In the genomic region with DNA sequence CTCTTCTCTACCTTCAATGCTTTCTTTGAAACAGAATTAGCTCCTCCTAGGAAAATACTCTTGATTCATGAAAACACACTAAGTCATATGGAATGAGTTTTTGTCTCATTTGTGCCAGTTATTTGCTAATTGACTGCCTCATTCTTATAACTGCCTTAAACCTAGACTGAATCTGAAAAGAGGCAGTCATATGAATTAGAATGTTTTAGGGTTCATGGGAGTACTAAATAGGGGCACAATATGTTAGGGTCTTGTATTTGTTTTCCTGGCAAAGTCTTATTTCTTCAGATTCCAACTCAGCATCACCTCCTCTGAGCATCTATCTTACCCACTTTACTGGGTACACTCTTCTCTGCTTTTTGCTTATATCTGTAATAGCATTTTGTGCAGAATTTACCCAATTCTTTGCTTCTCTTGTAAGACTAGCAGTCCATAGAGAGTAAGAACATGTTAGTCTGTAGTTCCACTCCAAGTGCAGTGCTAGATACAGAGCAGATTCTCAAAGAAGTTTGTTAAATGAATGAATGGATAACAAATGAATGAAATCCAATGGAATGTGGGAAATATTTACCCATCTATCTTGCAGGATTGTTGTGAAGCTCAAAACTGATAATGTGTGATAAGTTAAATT, we compare ENCODE assay signal across 17 cellular contexts. TPM values are rescaled to one million over a fixed set of nuclear protein-coding genes. Genes with fewer than 3 reads are reported as not detected.
A peak's percentile ranks its signal among the peaks of the same experiment; 100 is the strongest.
DNase-seq lines count a peak whose midpoint lies in the region; ATAC-seq, FAIRE-seq and TF ChIP-seq lines count a peak whose summit lies in the region.
"Had no signal": no experiment of that assay in that cellular context is flagged by ENCODE, and none has a peak within 500 bp of the region (broad histone marks: within the 10 kb centered on the region; RNA-seq: fewer than 3 reads in every experiment).

No MANE protein-coding gene starts in this region.

- intact Hi-C loops in K562 (cut with micrococcal nuclease), result no loop called here
- intact Hi-C loops in HepG2 (cut with micrococcal nuclease; ENCODE audit: unreplicated experiment), result loop anchor here (5.0 kb wide), 1 partner anchor 69 kb away; no protein-coding TSS in a partner anchor

- peak overlapping the region; percentile 96 for H2AFZ ChIP-seq in K562 (ENCODE audit: low read depth, low read length)
- H2AFZ ChIP-seq in HepG2 (ENCODE audit: low read length), result no peak overlapping the region

- TF ChIP-seq CTCF in K562 (IDR thresholded peaks at IDR 0.05 in 2 of 3, conservative IDR thresholded peaks at IDR 0.05 in 1 of 3; ENCODE audit: insufficient read depth in 2 of 3, low read depth in 1 of 3, low read length in 3 of 3) (no peak), HepG2 (CRISPR knock-in tag; IDR thresholded peaks at IDR 0.05) (no peak), coronary artery (IDR thresholded peaks at IDR 0.05) (no peak)

- H3K79me2 ChIP-seq in K562 (ENCODE audit: control insufficient read depth, insufficient read depth, low read length) (no peaks in the 10 kb centered on the region), HepG2 (ENCODE audit: insufficient read depth, low read length) (no peaks in the 10 kb centered on the region)

- BruUV-seq in K562 (replicated peaks; lab: Mats Ljungman, UMichigan) (no TSS peak), HepG2 (replicated peaks; lab: Mats Ljungman, UMichigan) (no TSS peak)

- DNase-seq in DMS53 (lab: John Stamatoyannopoulos, UW) (peak; percentile 29), DMS53 treated with DMSO at 0.1 percent for 48 hours (lab: John Stamatoyannopoulos, UW; ENCODE audit: unreplicated experiment) (no peak), K562 (ENCODE audit: extremely low read depth in 1 of 4, low spot score in 3 of 4) (no peak), HepG2 (ENCODE audit: low spot score) (no peak), cerebellum (ENCODE audit: low spot score) (no peak), coronary artery (ENCODE audit: low spot score) (no peak)
- DNase-seq: 8988T, Calu3, DMS79 treated with DMSO at 0.1 percent for 48 hours, NCI-H1048, NCI-H2227 treated with DMSO at 0.1 percent for 48 hours, NCI-H526, RPMI8226 had no signal

- TF ChIP-seq POLR2A in K562 (conservative IDR thresholded peaks at IDR 0.05), result no peak
- TF ChIP-seq POLR2A in HepG2 (IDR thresholded peaks at IDR 0.05; ENCODE audit: insufficient read depth in 1 of 2, low read depth in 2 of 2, low read length in 2 of 2), result no peak

- no peak overlapping the region; the same call in 2 of the 3 replicates for H3K27ac ChIP-seq in K562 (ENCODE audit: extremely low read depth, low read depth, low read length)
- H3K27ac ChIP-seq in HepG2 (ENCODE audit: extremely low read length, insufficient read depth, low read length), result peak overlapping the region; percentile 84
- no peak overlapping the region for H3K27ac ChIP-seq in coronary artery
- H3K27ac ChIP-seq: SJSA1 had no signal

- CTCF ChIA-PET in K562 (lab: Yijun Ruan, JAX; ENCODE audit: low intra/inter-chr PET ratio) (no interaction called here), HepG2 (lab: Yijun Ruan, JAX; ENCODE audit: low intra/inter-chr PET ratio, low total read pairs) (no interaction called here)

- H3K4me1 ChIP-seq in K562 (replicated peaks in 1 of 2; ENCODE audit: control insufficient read depth in 2 of 2, insufficient read depth in 2 of 2, low read length in 2 of 2), result peaks cover 5 to 12% of the 10 kb centered on the region in 2 experiments; a peak in 4 of 5 replicates
- H3K4me1 ChIP-seq in HepG2 (ENCODE audit: insufficient read depth, low read length), result peaks cover 45% of the 10 kb centered on the region
- H3K4me1 ChIP-seq: SJSA1 had no signal

- H3K4me3 ChIP-seq in K562, result no peak overlapping the region
- peak overlapping the region in 2 of 3 experiments; percentile 21 to 63; a peak in 2 of 6 replicates for H3K4me3 ChIP-seq in HepG2 (replicated peaks in 1 of 3; ENCODE audit: insufficient read depth in 1 of 3, low read depth in 2 of 3, low read length in 3 of 3)
- no peak overlapping the region for H3K4me3 ChIP-seq in coronary artery
- H3K4me3 ChIP-seq: SJSA1 had no signal

- FAIRE-seq in K562 (lab: Jason Lieb, UNC) (no peak), HepG2 (lab: Jason Lieb, UNC) (no peak)

- TF ChIP-seq RAD21 in K562 (CRISPR knock-in tag; conservative IDR thresholded peaks at IDR 0.05 in 1 of 2, IDR thresholded peaks at IDR 0.05 in 1 of 2), result no peak
- no peak for TF ChIP-seq RAD21 in HepG2 (CRISPR knock-in tag; IDR thresholded peaks at IDR 0.05)

- POLR2A ChIA-PET in K562 (lab: Yijun Ruan, JAX), result no interaction called here
- POLR2A ChIA-PET in HepG2 (lab: Yijun Ruan, JAX), result interaction anchor here (1.0 to 3.0 kb wide), 6 partner anchors 13 to 140 kb away, joined by 3 to 22 read pairs (median 4); no protein-coding TSS in a partner anchor

- TF ChIP-seq EP300 in K562 (IDR thresholded peaks at IDR 0.05; ENCODE audit: low read length) (no peak), HepG2 (IDR thresholded peaks at IDR 0.05; ENCODE audit: low read depth in 2 of 2, low read length in 2 of 2) (no peak), HepG2 (CRISPR knock-in tag; IDR thresholded peaks at IDR 0.05; ENCODE audit: borderline replicate concordance) (no peak)

- no peaks in the 10 kb centered on the region for H3K9me1 ChIP-seq in K562 (ENCODE audit: control insufficient read depth, insufficient read depth, low read length)

- H3K4me2 ChIP-seq in K562 (ENCODE audit: insufficient read depth, low read length) (no peak overlapping the region), HepG2 (ENCODE audit: low read depth, low read length) (peak overlapping the region; percentile 82)

- H3K9me3 ChIP-seq in K562 (replicated peaks; ENCODE audit: control insufficient read depth, insufficient read depth, low read depth, low read length) (0 out of 2 replicates have a peak, but pooled peaks cover 4% of the 10 kb centered on the region), HepG2 (ENCODE audit: low read length) (no peaks in the 10 kb centered on the region)
- H3K9me3 ChIP-seq: SJSA1 had no signal

- H4K20me1 ChIP-seq in K562 (replicated peaks; ENCODE audit: control insufficient read depth, insufficient read depth, low read length) (no peaks in the 10 kb centered on the region), HepG2 (ENCODE audit: insufficient read depth, low read length) (no peaks in the 10 kb centered on the region)

- ATAC-seq in K562, result peak; percentile 50
- peak; percentile 18; the same call in 2 of the 3 replicates for ATAC-seq in HepG2
- ATAC-seq in HG03439 (IDR thresholded peaks at IDR 0.05; ENCODE audit: unreplicated experiment), result no peak
- ATAC-seq in HG03460 (IDR thresholded peaks at IDR 0.05; ENCODE audit: unreplicated experiment), result no peak

- H3K9ac ChIP-seq in K562 (ENCODE audit: insufficient read depth in 1 of 2, low read depth in 2 of 2, low read length in 2 of 2) (no peak overlapping the region), HepG2 (ENCODE audit: insufficient read depth, low read depth, low read length) (peak overlapping the region; percentile 65)

- H3K27me3 ChIP-seq in K562 (ENCODE audit: control insufficient read depth in 2 of 2, insufficient read depth in 2 of 2, low read length in 2 of 2), result no peaks in the 10 kb centered on the region
- no peaks in the 10 kb centered on the region for H3K27me3 ChIP-seq in HepG2 (ENCODE audit: control insufficient read depth in 1 of 2, insufficient read depth in 2 of 2, low read length in 2 of 2)
- H3K27me3 ChIP-seq: SJSA1 had no signal

- in situ Hi-C loops in K562 (cut with MboI) (no loop called here), HepG2 (cut with HindIII; ENCODE audit: extremely low pct_ligation_motif_present, low pct_unique_long_range_greater_than_20kb) (loop anchor here (5.0 kb wide), 1 partner anchor 44 kb away; a partner anchor contains a TSS)

- H3K36me3 ChIP-seq in K562 (ENCODE audit: control insufficient read depth, insufficient read depth, low read length), result no peaks in the 10 kb centered on the region
- H3K36me3 ChIP-seq in HepG2 (replicated peaks in 1 of 2; ENCODE audit: control insufficient read depth in 1 of 2, insufficient read depth in 2 of 2, low read length in 2 of 2), result no peaks in the 10 kb centered on the region
- H3K36me3 ChIP-seq: SJSA1 had no signal

RNA-seq across cellular contexts. Expression of a gene that starts 43.9 kb away (rescaled TPM):
- 1.6 and 2.2 TPM in 2 replicates for total RNA-seq in K562 (2011; cell fraction: chromatin; rRNA removed; ENCODE audit: low replicate concordance)
- 0.26 and 1.2 TPM in 2 replicates for total RNA-seq in K562 (2011; cell fraction: nucleolus; rRNA removed)
- 1.2 and 1.5 TPM in 2 replicates for total RNA-seq in K562 (2011; cell fraction: nucleoplasm; rRNA removed)
- total RNA-seq in K562 (2014; rRNA removed) (19.8 and 21.0 TPM in 2 replicates), K562 (2014; rRNA removed; fragmentation: Illumina TruSeq; extraction: Trizol) (32.8 and 38.5 TPM in 2 replicates), K562 (2015; rRNA removed; fragmentation: Illumina TruSeq; extraction: Trizol) (81.2 and 86.3 TPM in 2 replicates), K562 (2021) (24.4 and 27.0 TPM in 2 replicates), HepG2 (2016; rRNA removed; fragmentation: Illumina TruSeq; extraction: Trizol) (439 and 686 TPM in 2 replicates), cerebellum (2.5 TPM)
- polyA plus RNA-seq in K562 (2011; rRNA removed) (1.3 and 1.8 TPM in 2 replicates), K562 (2014; fragmentation: Illumina TruSeq; extraction: Trizol) (26.3 and 29.3 TPM in 2 replicates), K562 (2014; fragmentation: Nextera tagmentation; extraction: Ambion mirVana) (10 to 100 TPM; 24.4 to 33.0 TPM), K562 (2014; rRNA removed) (20.9 and 21.9 TPM in 2 replicates), HepG2 (2011; rRNA removed) (50.0 and 88.2 TPM in 2 replicates)
- polyA plus RNA-seq in K562 (2011; cell fraction: cytosol; rRNA removed), result 0.55 and 0.75 TPM in 2 replicates
- 0.41 TPM in 2 replicates for polyA plus RNA-seq in K562 (2011; cell fraction: nucleus; rRNA removed)
- 65.5 and 67.1 TPM in 2 replicates for polyA plus RNA-seq in K562 (2012)
- polyA minus RNA-seq in K562 (2011; rRNA and poly(A)+ RNA removed), result 3.0 and 5.7 TPM in 2 replicates
- polyA minus RNA-seq in K562 (2011; cell fraction: cytosol; rRNA and poly(A)+ RNA removed), result 0.86 TPM in 1 of 2 replicates, not detected in the other
- 0.13 and 0.78 TPM in 2 replicates for polyA minus RNA-seq in K562 (2011; cell fraction: nucleus; rRNA and poly(A)+ RNA removed)
- total RNA-seq in HepG2 (2016; cell fraction: cytosol; rRNA removed; fragmentation: Illumina TruSeq; extraction: Trizol; ENCODE audit: low read depth), result 23.4 and 28.1 TPM in 2 replicates
- 431 and 688 TPM in 2 replicates for total RNA-seq in HepG2 (2016; cell fraction: insoluble cytoplasmic fraction; rRNA removed; fragmentation: Illumina TruSeq; extraction: Trizol)
- 55.9 and 65.7 TPM in 2 replicates for total RNA-seq in HepG2 (2016; cell fraction: membrane; rRNA removed; fragmentation: Illumina TruSeq; extraction: Trizol)
- total RNA-seq in HepG2 (2016; cell fraction: nucleus; rRNA removed; fragmentation: Illumina TruSeq; extraction: Trizol), result 230 and 235 TPM in 2 replicates
- 43.0 and 53.0 TPM in 2 replicates for polyA plus RNA-seq in HepG2 (2011; cell fraction: cytosol; rRNA removed)
- 15.1 and 17.0 TPM in 2 replicates for polyA plus RNA-seq in HepG2 (2011; cell fraction: nucleus; rRNA removed)
- 160 and 206 TPM in 2 replicates for polyA plus RNA-seq in HepG2 (2012)
- 21.3 and 24.3 TPM in 2 replicates for polyA plus RNA-seq in HepG2 (2016; cell fraction: cytosol; fragmentation: Illumina TruSeq; extraction: Trizol; ENCODE audit: low read depth)
- 619 and 655 TPM in 2 replicates for polyA plus RNA-seq in HepG2 (2016; cell fraction: insoluble cytoplasmic fraction; fragmentation: Illumina TruSeq; extraction: Trizol; ENCODE audit: low read depth)
- polyA plus RNA-seq in HepG2 (2016; cell fraction: membrane; fragmentation: Illumina TruSeq; extraction: Trizol; ENCODE audit: low read depth), result 40.3 and 48.6 TPM in 2 replicates
- polyA plus RNA-seq in HepG2 (2016; cell fraction: nucleus; fragmentation: Illumina TruSeq; extraction: Trizol; ENCODE audit: insufficient read depth, low read depth), result 212 and 215 TPM in 2 replicates
- polyA minus RNA-seq in HepG2 (2011; rRNA and poly(A)+ RNA removed; ENCODE audit: low replicate concordance), result 40.3 TPM in 1 of 2 replicates, not detected in the other
- 50.9 and 76.9 TPM in 2 replicates for polyA minus RNA-seq in HepG2 (2011; cell fraction: cytosol; rRNA and poly(A)+ RNA removed)
- polyA minus RNA-seq in HepG2 (2011; cell fraction: nucleus; rRNA and poly(A)+ RNA removed), result 88.4 and 90.4 TPM in 2 replicates
- total RNA-seq: OCI-LY7, SJSA1 had no signal

Comparison
In these comparisons a context has a peak if more than half of its experiments do, and no peak if none do; other contexts are left out.
1. ATAC-seq: peak in K562 (single experiment) and HepG2 (single experiment); none in HG03439 (single experiment) and HG03460 (single experiment).
2. H3K4me3 ChIP-seq: peak in HepG2 (2 of 3); none in K562 (single experiment) and coronary artery (single experiment).